ENCODE assay signal across 7 cellular contexts in the genomic region with DNA sequence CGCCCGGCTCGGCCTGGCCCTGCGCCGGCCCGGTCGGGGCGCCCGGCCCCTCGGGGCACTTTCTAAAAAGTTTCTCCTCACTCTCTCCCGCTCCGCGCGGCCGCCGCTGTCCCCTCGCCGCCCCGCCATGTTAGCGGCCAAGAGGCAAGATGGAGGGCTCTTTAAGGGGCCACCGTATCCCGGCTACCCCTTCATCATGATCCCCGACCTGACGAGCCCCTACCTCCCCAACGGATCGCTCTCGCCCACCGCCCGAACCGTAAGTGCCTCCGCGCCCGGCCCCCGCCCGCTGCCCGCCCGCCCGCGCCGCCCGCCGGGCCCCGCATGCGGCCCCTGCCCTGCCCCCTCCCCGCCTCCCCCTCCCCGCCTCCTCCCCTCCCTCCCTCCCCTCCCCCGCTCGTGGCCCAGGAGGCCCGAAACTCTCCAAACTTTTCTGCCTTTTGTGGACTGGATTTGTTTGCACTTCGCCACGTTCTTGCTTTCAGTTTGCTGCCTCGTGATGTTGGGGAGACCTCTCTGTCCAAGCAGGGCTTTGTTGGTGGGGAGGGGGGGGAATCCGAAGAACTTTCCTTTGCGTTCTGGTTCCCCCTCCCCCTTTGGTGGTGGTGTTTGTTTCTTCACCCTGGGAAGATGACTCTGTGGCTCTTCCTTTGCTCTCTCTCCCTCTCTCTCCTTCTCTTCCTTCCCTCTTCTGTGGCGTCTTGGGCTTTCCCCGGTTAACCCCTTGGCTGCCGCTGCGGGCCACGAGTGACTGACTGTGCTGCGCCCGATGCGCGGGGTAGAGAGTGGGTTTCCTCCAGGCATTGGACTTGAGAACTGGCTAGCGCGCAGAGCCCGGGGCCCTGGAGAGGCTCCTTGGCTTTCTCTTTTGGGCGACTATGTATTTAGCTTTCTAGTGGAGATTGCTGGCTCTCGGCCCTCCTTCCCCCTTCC. TPM values are rescaled to one million over a fixed set of nuclear protein-coding genes. Genes with fewer than 3 reads are reported as not detected.
DNase-seq lines count a peak whose midpoint lies in the region; ATAC-seq, FAIRE-seq and TF ChIP-seq lines count a peak whose summit lies in the region.

No MANE protein-coding gene starts in this region.

- no peak overlapping the region for H4K8ac ChIP-seq in neuronal stem cell (ENCODE audit: low read depth, low read length)

- H3K9me3 ChIP-seq in neuronal stem cell (replicated peaks in 1 of 2; ENCODE audit: control insufficient read depth in 2 of 2, insufficient read depth in 1 of 2, low read depth in 1 of 2, low read length in 2 of 2) (no peaks in the 10 kb centered on the region), uterus (no peaks in the 10 kb centered on the region)

- no CpG with 5 or more reads among the region's 68 CpGs for WGBS in neuronal stem cell (ENCODE audit: extremely low coverage in 2 of 2, insufficient read length in 2 of 2, insufficient replicate concordance in 1 of 2), 2 donors

- peak overlapping the region; percentile 96 for H2AK5ac ChIP-seq in neuronal stem cell (ENCODE audit: low read depth, low read length)

- peak overlapping the region; percentile 44 for H2BK120ac ChIP-seq in neuronal stem cell (ENCODE audit: low read depth, low read length)

- TF ChIP-seq CTCF in foreskin fibroblast (IDR thresholded peaks at IDR 0.05; ENCODE audit: low read depth, low read length): no peak
- TF ChIP-seq CTCF in uterus (IDR thresholded peaks at IDR 0.05): no peak

- H3K4me2 ChIP-seq in neuronal stem cell (ENCODE audit: insufficient read depth, low read length, poor library complexity, severe bottlenecking): peak overlapping the region; percentile 85

- peak overlapping the region; percentile 54 for H2AFZ ChIP-seq in neuronal stem cell (ENCODE audit: low read length)

- H3K4me3 ChIP-seq in foreskin fibroblast (ENCODE audit: low read depth in 1 of 2, low read length in 2 of 2): peak overlapping the region; percentile 73 to 96
- peak overlapping the region; percentile 62 to 93 for H3K4me3 ChIP-seq in neuronal stem cell (ENCODE audit: low read length in 2 of 2)
- H3K4me3 ChIP-seq in uterus: peak overlapping the region; percentile 80 to 90

- H3K14ac ChIP-seq in neuronal stem cell (ENCODE audit: low read length): peak overlapping the region; percentile 89

- H3K27me3 ChIP-seq in neuronal stem cell (ENCODE audit: control insufficient read depth in 3 of 3, insufficient read depth in 3 of 3, low read depth in 1 of 3, low read length in 3 of 3): no peaks in the 10 kb centered on the region
- no peaks in the 10 kb centered on the region for H3K27me3 ChIP-seq in uterus

- H2BK12ac ChIP-seq in neuronal stem cell (ENCODE audit: low read length): peak overlapping the region; percentile 64

- H2BK15ac ChIP-seq in neuronal stem cell (ENCODE audit: low read length): peak overlapping the region; percentile 63

- peak overlapping the region; percentile 78 for H3K9ac ChIP-seq in neuronal stem cell (ENCODE audit: low read depth, low read length, poor library complexity)

- H3K18ac ChIP-seq in neuronal stem cell (ENCODE audit: low read length): peak overlapping the region; percentile 99

- intact Hi-C loops in uterus (cut with DNase I; ENCODE audit: low total_unique reads): loop anchor here (10.0 kb wide), 2 partner anchors 103 to 173 kb away; no protein-coding TSS in a partner anchor

- no peak overlapping the region for H4K91ac ChIP-seq in neuronal stem cell (ENCODE audit: low read depth, low read length, poor library complexity)

- no peak overlapping the region for H3K23ac ChIP-seq in neuronal stem cell (ENCODE audit: low read depth, low read length, poor library complexity)

- FAIRE-seq in GM18507 (lab: Jason Lieb, UNC): peak; percentile 26

- peak overlapping the region; percentile 94 for H3K4ac ChIP-seq in neuronal stem cell (ENCODE audit: low read length)

- H3K36me3 ChIP-seq in neuronal stem cell (replicated peaks in 1 of 2; ENCODE audit: control insufficient read depth in 2 of 2, insufficient read depth in 2 of 2, low read length in 2 of 2) (peaks cover 0 to 8% of the 10 kb centered on the region in 2 donors), uterus (no peaks in the 10 kb centered on the region)

- H3K27ac ChIP-seq in neuronal stem cell (replicated peaks; ENCODE audit: low read length): peak overlapping the region; percentile 99
- H3K27ac ChIP-seq in uterus: peak overlapping the region; percentile 93 to 97

- peak overlapping the region; percentile 99 for H2BK5ac ChIP-seq in neuronal stem cell (ENCODE audit: low read length)

- no peak for ATAC-seq in GM19452 (IDR thresholded peaks at IDR 0.05; ENCODE audit: unreplicated experiment)

- no peaks in the 10 kb centered on the region for H3K79me1 ChIP-seq in neuronal stem cell (ENCODE audit: low read depth, low read length)

- no peak for DNase-seq in GM18507 (ENCODE audit: extremely low spot score, insufficient read length, low read depth)
- peak; percentile 57 for DNase-seq in OCI-M1 (lab: John Stamatoyannopoulos, UW)
- peak; percentile 43 for DNase-seq in activated naive CD4-positive, alpha-beta T cell treated with Interleukin-2 at 50 U/mL for 16 hours
- peak; percentile 66 to 85 for DNase-seq in foreskin fibroblast
- peak; percentile 75 for DNase-seq in neuronal stem cell (ENCODE audit: low spot score)
- DNase-seq in uterus: peak; percentile 70 to 72

- H3K4me1 ChIP-seq in neuronal stem cell (ENCODE audit: control insufficient read depth in 2 of 2, insufficient read depth in 1 of 2, low read depth in 1 of 2, low read length in 2 of 2) (peaks cover 9 to 29% of the 10 kb centered on the region in 2 donors), uterus (peaks cover 0 to 3% of the 10 kb centered on the region in 2 donors)

- TF ChIP-seq POLR2A in uterus (IDR thresholded peaks at IDR 0.05): no peak

RNA-seq across cellular contexts. Expression of a gene that starts 1.6 kb away (rescaled TPM):
- polyA plus RNA-seq in neuronal stem cell (2013, experiment 1 of 2): 67.4 TPM
- 70.5 TPM for polyA plus RNA-seq in neuronal stem cell (2013, experiment 2 of 2)
- total RNA-seq in uterus: 10 to 100 TPM; 12.7 to 59.9 (median 16.1) TPM
